Comparison of ENCODE assay signal across 15 cellular contexts in the genomic region with DNA sequence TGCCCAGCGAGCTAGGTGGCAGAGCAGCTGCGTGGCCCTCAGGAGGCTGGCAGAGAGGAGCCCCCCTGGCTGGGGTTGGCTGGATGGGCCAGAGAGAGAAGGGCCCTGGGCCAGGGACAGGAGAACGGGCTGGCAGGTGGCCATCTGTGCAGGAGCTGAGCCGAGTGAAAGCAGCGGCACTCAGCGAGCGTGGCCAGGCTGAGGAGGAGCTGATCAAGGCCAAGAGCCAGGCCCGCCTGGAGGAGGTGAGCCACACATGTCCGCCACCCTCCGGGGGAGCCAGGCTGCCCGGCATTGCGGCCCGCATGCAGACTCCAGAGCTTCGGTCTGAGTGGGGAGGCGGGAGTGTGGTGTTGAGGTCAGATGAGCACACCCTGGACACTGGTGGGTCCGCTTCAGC. TPM values are rescaled to one million over a fixed set of nuclear protein-coding genes. Genes with fewer than 3 reads are reported as not detected.
DNase-seq lines count a peak whose midpoint lies in the region; ATAC-seq and TF ChIP-seq lines count a peak whose summit lies in the region.
"Had no signal": no experiment of that assay in that cellular context is flagged by ENCODE, and none has a peak within 500 bp of the region (broad histone marks: within the 10 kb centered on the region; RNA-seq: fewer than 3 reads in every experiment).

No MANE protein-coding gene starts in this region.

- H3K27ac Mint-ChIP-seq in T-helper 2 cell treated with Interferon-gamma antibody and Interleukin-4, amounts not matched to agents 5 μg/mL and 100 μg/mL, for 36 hours, result no peak overlapping the region
- peak overlapping the region; percentile 26 for H3K27ac Mint-ChIP-seq in Caco-2 (ENCODE audit: unreplicated experiment)
- no peak overlapping the region for H3K27ac Mint-ChIP-seq in activated naive CD8-positive, alpha-beta T cell treated with anti-CD3 and anti-CD28 coated beads for 36 hours
- H3K27ac Mint-ChIP-seq in natural killer cell, result no peak overlapping the region

- intact Hi-C loops in Caco-2 (cut with micrococcal nuclease; ENCODE audit: unreplicated experiment) (no loop called here), natural killer cell (cut with micrococcal nuclease) (no loop called here), adrenal gland (cut with DNase I) (loop anchor here (5.0 to 10.0 kb wide), 2 partner anchors 123 to 265 kb away; no protein-coding TSS in a partner anchor)

- H3K27ac ChIP-seq in adrenal gland, result no peak overlapping the region
- H3K27ac ChIP-seq: parathyroid adenoma, suprapubic skin had no signal

- H3K27me3 Mint-ChIP-seq in T-helper 2 cell treated with Interferon-gamma antibody and Interleukin-4, amounts not matched to agents 5 μg/mL and 100 μg/mL, for 36 hours (ENCODE audit: low read depth), result no peaks in the 10 kb centered on the region
- H3K27me3 Mint-ChIP-seq in Caco-2 (ENCODE audit: insufficient read depth, unreplicated experiment) (no peaks in the 10 kb centered on the region), natural killer cell (ENCODE audit: low read depth in 2 of 2) (peaks cover 0 to 6% of the 10 kb centered on the region in 2 donors)
- H3K27me3 Mint-ChIP-seq in activated naive CD8-positive, alpha-beta T cell treated with anti-CD3 and anti-CD28 coated beads for 36 hours, result no peaks in the 10 kb centered on the region

- TF ChIP-seq CTCF in Caco-2 (IDR thresholded peaks at IDR 0.05; ENCODE audit: insufficient read depth in 1 of 2, low read depth in 1 of 2, low read length in 1 of 2, severe bottlenecking in 1 of 2, unreplicated experiment in 1 of 2) (no peak), natural killer cell (IDR thresholded peaks at IDR 0.05) (no peak), adrenal gland (IDR thresholded peaks at IDR 0.05) (no peak)

- peaks cover 11% of the 10 kb centered on the region for H3K36me3 Mint-ChIP-seq in T-helper 2 cell treated with Interferon-gamma antibody and Interleukin-4, amounts not matched to agents 5 μg/mL and 100 μg/mL, for 36 hours (ENCODE audit: low read depth)
- H3K36me3 Mint-ChIP-seq in Caco-2 (ENCODE audit: insufficient read depth, unreplicated experiment), result peaks cover 35% of the 10 kb centered on the region
- peaks cover 1% of the 10 kb centered on the region for H3K36me3 Mint-ChIP-seq in activated naive CD8-positive, alpha-beta T cell treated with anti-CD3 and anti-CD28 coated beads for 36 hours
- H3K36me3 Mint-ChIP-seq in natural killer cell, result no peaks in the 10 kb centered on the region

- no peaks in the 10 kb centered on the region for H3K27me3 ChIP-seq in Caco-2 (replicated peaks; ENCODE audit: control insufficient read depth, insufficient read depth, low read length)
- no peaks in the 10 kb centered on the region for H3K27me3 ChIP-seq in adrenal gland

- POLR2A ChIA-PET in Caco-2 (lab: Charles Lee), result no interaction called here

- H3K4me3 ChIP-seq in Caco-2 (ENCODE audit: low read depth, low read length), result no peak overlapping the region
- no peak overlapping the region for H3K4me3 ChIP-seq in adrenal gland

- no peak for ATAC-seq in natural killer cell

- H3K36me3 ChIP-seq in Caco-2 (ENCODE audit: control insufficient read depth, insufficient read depth, low read length) (peaks cover 2% of the 10 kb centered on the region; the same call in 1 of the 2 replicates), adrenal gland (replicated peaks in 1 of 2) (no peaks in the 10 kb centered on the region)
- H3K36me3 ChIP-seq: suprapubic skin had no signal

- H3K4me1 ChIP-seq in Caco-2, result peaks cover 17% of the 10 kb centered on the region
- H3K4me1 ChIP-seq in adrenal gland (replicated peaks in 1 of 2), result peaks cover 0 to 12% of the 10 kb centered on the region in 2 donors

- peaks cover 7% of the 10 kb centered on the region for H3K4me1 Mint-ChIP-seq in T-helper 2 cell treated with Interferon-gamma antibody and Interleukin-4, amounts not matched to agents 5 μg/mL and 100 μg/mL, for 36 hours (ENCODE audit: low read depth)
- H3K4me1 Mint-ChIP-seq in Caco-2 (ENCODE audit: low read depth, unreplicated experiment) (peaks cover 12% of the 10 kb centered on the region), natural killer cell (peaks cover 0 to 11% of the 10 kb centered on the region in 2 donors)
- H3K4me1 Mint-ChIP-seq in activated naive CD8-positive, alpha-beta T cell treated with anti-CD3 and anti-CD28 coated beads for 36 hours, result peaks cover 5% of the 10 kb centered on the region

- no peaks in the 10 kb centered on the region for H3K9me3 Mint-ChIP-seq in T-helper 2 cell treated with Interferon-gamma antibody and Interleukin-4, amounts not matched to agents 5 μg/mL and 100 μg/mL, for 36 hours
- H3K9me3 Mint-ChIP-seq in Caco-2 (ENCODE audit: unreplicated experiment) (no peaks in the 10 kb centered on the region), natural killer cell (no peaks in the 10 kb centered on the region)
- H3K9me3 Mint-ChIP-seq in activated naive CD8-positive, alpha-beta T cell treated with anti-CD3 and anti-CD28 coated beads for 36 hours, result no peaks in the 10 kb centered on the region

- CTCF ChIA-PET in Caco-2 (lab: Charles Lee), result interaction anchor here (1.2 to 2.7 kb wide), 3 partner anchors 8 to 75 kb away, joined by 3 to 36 read pairs (median 17); a partner anchor contains a TSS

- BruUV-seq in Caco-2 (replicated peaks; lab: Mats Ljungman, UMichigan), result no TSS peak

- DNase-seq in T-helper 2 cell treated with Interferon-gamma antibody and Interleukin-4, amounts not matched to agents 5 μg/mL and 100 μg/mL, for 36 hours (ENCODE audit: low spot score), result no peak
- DNase-seq in T-helper 2 cell, result no peak
- no peak for DNase-seq in Caco-2
- no peak for DNase-seq in activated naive CD8-positive, alpha-beta T cell treated with anti-CD3 and anti-CD28 coated beads for 36 hours
- DNase-seq in natural killer cell, result no peak
- DNase-seq in adrenal gland, result no peak
- DNase-seq in HK-2 (ENCODE audit: unreplicated experiment), result no peak
- DNase-seq in NCI-H69 (lab: John Stamatoyannopoulos, UW), result no peak
- DNase-seq: activated CD8-positive, alpha-beta memory T cell treated with anti-CD3 and anti-CD28 coated beads, Interleukin-2, amount 50 U/mL, for 4 hours; aorta; KG1; NCI-H774 had no signal

- H3K4me3 Mint-ChIP-seq in T-helper 2 cell treated with Interferon-gamma antibody and Interleukin-4, amounts not matched to agents 5 μg/mL and 100 μg/mL, for 36 hours, result peak overlapping the region; percentile 43
- H3K4me3 Mint-ChIP-seq in Caco-2 (ENCODE audit: unreplicated experiment) (peak overlapping the region; percentile 85), natural killer cell (peak overlapping the region; percentile 65)
- H3K4me3 Mint-ChIP-seq in activated naive CD8-positive, alpha-beta T cell treated with anti-CD3 and anti-CD28 coated beads for 36 hours, result peak overlapping the region; percentile 40

- TF ChIP-seq POLR2A in adrenal gland (IDR thresholded peaks at IDR 0.05), result no peak

- no peaks in the 10 kb centered on the region for H3K9me3 ChIP-seq in Caco-2
- no peaks in the 10 kb centered on the region for H3K9me3 ChIP-seq in adrenal gland (replicated peaks in 1 of 3)
- H3K9me3 ChIP-seq: spleen, suprapubic skin had no signal

- 79 to 85% (median 82%) methylated on average over 12 to 16 of the region's 16 CpGs for WGBS in adrenal gland, 4 donors

RNA-seq across cellular contexts. Expression of a gene that starts 2.1 kb away (rescaled TPM):
- total RNA-seq in Caco-2 (2022) (94.5 and 96.7 TPM in 2 replicates), natural killer cell (1 to 10 TPM in 2 of 3 donors, under 1 TPM in 1; 0.61 to 2.2 (median 2.1) TPM), adrenal gland (10 to 100 TPM in 1 of 8 donors, 1 to 10 TPM in 7; 3.0 to 13.5 (median 4.4) TPM)
- 1 to 10 TPM; 4.7 to 5.1 TPM for total RNA-seq in activated naive CD8-positive, alpha-beta T cell treated with anti-CD3 and anti-CD28 coated beads for 36 hours
- 10 to 100 TPM in 1 of 3 donors, 1 to 10 TPM in 2; 1.6 to 10.5 (median 9.0) TPM for polyA plus RNA-seq in adrenal gland

RNA-seq across cellular contexts. Expression of a gene that starts 6.3 kb away (rescaled TPM):
- 33.2 and 38.2 TPM in 2 replicates for total RNA-seq in Caco-2 (2022)
- total RNA-seq in activated naive CD8-positive, alpha-beta T cell treated with anti-CD3 and anti-CD28 coated beads for 36 hours, result 10 to 100 TPM; 16.5 to 17.3 TPM
- total RNA-seq in natural killer cell, result 10 to 100 TPM; 15.9 to 21.6 (median 16.8) TPM
- 10 to 100 TPM in 6 of 8 donors, 1 to 10 TPM in 2; 3.0 to 24.2 (median 12.6) TPM for total RNA-seq in adrenal gland
- 10 to 100 TPM in 2 of 3 donors, 1 to 10 TPM in 1; 1.2 to 24.5 (median 15.4) TPM for polyA plus RNA-seq in adrenal gland

RNA-seq across cellular contexts. Expression of a gene that starts 6.7 kb away (rescaled TPM):
- total RNA-seq in Caco-2 (2022), result 85.3 and 94.9 TPM in 2 replicates
- 100 to 1,000 TPM; 119 to 131 TPM for total RNA-seq in activated naive CD8-positive, alpha-beta T cell treated with anti-CD3 and anti-CD28 coated beads for 36 hours
- 10 to 100 TPM; 22.8 to 29.6 (median 27.0) TPM for total RNA-seq in natural killer cell
- 10 to 100 TPM; 24.3 to 75.9 (median 41.0) TPM for total RNA-seq in adrenal gland
- polyA plus RNA-seq in adrenal gland, result 10 to 100 TPM; 11.2 to 70.9 (median 58.3) TPM

RNA-seq across cellular contexts. Expression of a gene that starts 8.1 kb away (rescaled TPM):
- total RNA-seq in Caco-2 (2022), result 197 and 208 TPM in 2 replicates
- 100 to 1,000 TPM in 1 of 2 experiments, 10 to 100 TPM in 1; 93.3 to 104 TPM for total RNA-seq in activated naive CD8-positive, alpha-beta T cell treated with anti-CD3 and anti-CD28 coated beads for 36 hours
- 100 to 1,000 TPM in 2 of 3 donors, 10 to 100 TPM in 1; 93.9 to 171 (median 145) TPM for total RNA-seq in natural killer cell
- 100 to 1,000 TPM in 6 of 8 donors, 10 to 100 TPM in 2; 66.9 to 183 (median 111) TPM for total RNA-seq in adrenal gland
- 100 to 1,000 TPM in 1 of 3 donors, 10 to 100 TPM in 2; 67.7 to 163 (median 96.0) TPM for polyA plus RNA-seq in adrenal gland

RNA-seq across cellular contexts. Expression of a gene that starts 22.2 kb away (rescaled TPM):
- total RNA-seq in Caco-2 (2022) (33.0 and 35.5 TPM in 2 replicates), natural killer cell (10 to 100 TPM; 22.7 to 26.7 (median 23.2) TPM), adrenal gland (10 to 100 TPM; 26.8 to 69.5 (median 47.4) TPM)
- total RNA-seq in activated naive CD8-positive, alpha-beta T cell treated with anti-CD3 and anti-CD28 coated beads for 36 hours, result 10 to 100 TPM; 13.9 to 14.5 TPM
- polyA plus RNA-seq in adrenal gland, result 10 to 100 TPM; 21.2 to 78.0 (median 74.0) TPM

Comparison
In these comparisons a context has a peak if more than half of its experiments do, and no peak if none do; other contexts are left out.
1. intact Hi-C loops: an anchor here in adrenal gland (5.0 to 10.0 kb wide); none called in Caco-2 and natural killer cell.